ENCODE assay signal across 25 cellular contexts in genomic region chr5:176738851-176739250, GRCh38.
A peak's percentile ranks its signal among the peaks of the same experiment; 100 is the strongest.
DNase-seq lines count a peak whose midpoint lies in the region; TF ChIP-seq lines count a peak whose summit lies in the region.
"Had no signal": no experiment of that assay in that cellular context is flagged by ENCODE, and none has a peak within 500 bp of the region (broad histone marks: within the 10 kb centered on the region; RNA-seq: fewer than 3 reads in every experiment).

No MANE protein-coding gene starts in this region.

- H3K4me1 Mint-ChIP-seq in endodermal cell, result peaks cover 16% of the 10 kb centered on the region

- in situ Hi-C loops in G401 (cut with HindIII; ENCODE audit: low sequenced_read_pairs), result loop anchor here (5.0 kb wide), 1 partner anchor 63 kb away; no protein-coding TSS in a partner anchor

- peaks cover 19% of the 10 kb centered on the region for H3K27me3 ChIP-seq in endodermal cell (ENCODE audit: control insufficient read depth, insufficient read depth, low read length, poor library complexity, severe bottlenecking)

- H3K4me1 ChIP-seq in endodermal cell (ENCODE audit: control insufficient read depth, insufficient read depth, low read length), result peaks cover 3% of the 10 kb centered on the region
- H3K4me1 ChIP-seq: right lobe of liver had no signal

- no peak overlapping the region for H3K4me3 Mint-ChIP-seq in endodermal cell
- H3K4me3 Mint-ChIP-seq: activated CD8-positive, alpha-beta T cell treated with anti-CD3 and anti-CD28 coated beads for 36 hours; B cell; T-helper 1 cell treated with Interleukin-12 subunit alpha and Interleukin-12 subunit beta and Interleukin-4 antibody, amounts not matched to agents 30 μg/mL and 1 μg/mL, for 36 hours had no signal

- DNase-seq in NCI-H1417 (lab: John Stamatoyannopoulos, UW), result peak in 2 of 3 experiments; percentile 58 to 78
- no peak for DNase-seq in NCI-H1417 treated with DMSO at 0.1 percent for 48 hours (lab: John Stamatoyannopoulos, UW)
- DNase-seq in G401 (ENCODE audit: low spot score), result peak; percentile 22
- peak; percentile 33 for DNase-seq in endodermal cell
- peak; percentile 19 for DNase-seq in retina
- no peak for DNase-seq in RKO (ENCODE audit: low spot score)
- no peak for DNase-seq in NCI-H748 treated with DMSO at 0.1 percent for 48 hours (lab: John Stamatoyannopoulos, UW)
- no peak for DNase-seq in HEK293T (ENCODE audit: extremely low spot score)
- DNase-seq: 8988T; activated CD8-positive, alpha-beta T cell treated with anti-CD3 and anti-CD28 coated beads for 36 hours; activated gamma-delta T cell; amniotic stem cell; Caco-2; effector CD8-positive, alpha-beta T cell; GOT3; left ventricle myocardium inferior; nucleus accumbens; SIG-M5; stimulated activated naive CD8-positive, alpha-beta T cell treated with anti-CD3 and anti-CD28 coated beads, Interleukin-15, Interleukin-2, amounts not matched to agents 100 U/mL and 50 U/mL, for 24 hours had no signal

- no peak for TF ChIP-seq CTCF in endodermal cell (conservative IDR thresholded peaks at IDR 0.05)

- no peaks in the 10 kb centered on the region for H3K36me3 ChIP-seq in endodermal cell (ENCODE audit: control insufficient read depth, insufficient read depth, low read length)
- H3K36me3 ChIP-seq: esophagus muscularis mucosa, gastroesophageal sphincter, left ventricle myocardium inferior, right lobe of liver, tibial artery had no signal

- no peak overlapping the region for H3K27ac ChIP-seq in endodermal cell (ENCODE audit: low read depth, low read length)
- H3K27ac ChIP-seq: esophagus muscularis mucosa, gastroesophageal sphincter, left ventricle myocardium inferior, right lobe of liver, tibial artery had no signal

- H3K9me3 Mint-ChIP-seq in endodermal cell, result no peaks in the 10 kb centered on the region
- H3K9me3 Mint-ChIP-seq: activated CD8-positive, alpha-beta T cell treated with anti-CD3 and anti-CD28 coated beads for 36 hours; T-helper 1 cell treated with Interleukin-12 subunit alpha and Interleukin-12 subunit beta and Interleukin-4 antibody, amounts not matched to agents 30 μg/mL and 1 μg/mL, for 36 hours had no signal

- POLR2A ChIA-PET in HEK293T (lab: Yijun Ruan, JAX), result no interaction called here

- no peaks in the 10 kb centered on the region for H3K9me3 ChIP-seq in endodermal cell (ENCODE audit: control insufficient read depth, low read length)
- H3K9me3 ChIP-seq: Caco-2, esophagus muscularis mucosa, gastroesophageal sphincter, left ventricle myocardium inferior, right lobe of liver, tibial artery had no signal

- 73 to 80% methylated on average over 2 to 4 of the region's 4 CpGs for WGBS in endodermal cell (ENCODE audit: insufficient coverage in 1 of 2, insufficient read length in 1 of 2), 2 experiments

- CTCF ChIA-PET in HEK293T (lab: Yijun Ruan, JAX), result interaction anchor here (1.4 kb wide), 1 partner anchor 78 kb away, joined by 4 read pairs; no protein-coding TSS in a partner anchor

- H3K4me3 ChIP-seq in endodermal cell (ENCODE audit: low read length), result no peak overlapping the region
- H3K4me3 ChIP-seq: esophagus muscularis mucosa, gastroesophageal sphincter, left ventricle myocardium inferior, right lobe of liver, tibial artery had no signal

- peaks cover 38% of the 10 kb centered on the region for H3K27me3 Mint-ChIP-seq in endodermal cell (ENCODE audit: insufficient read depth)

- no peak overlapping the region for H3K27ac Mint-ChIP-seq in endodermal cell
- H3K27ac Mint-ChIP-seq: activated CD8-positive, alpha-beta T cell treated with anti-CD3 and anti-CD28 coated beads for 36 hours; B cell; T-helper 1 cell treated with Interleukin-12 subunit alpha and Interleukin-12 subunit beta and Interleukin-4 antibody, amounts not matched to agents 30 μg/mL and 1 μg/mL, for 36 hours had no signal

- no peaks in the 10 kb centered on the region for H3K36me3 Mint-ChIP-seq in endodermal cell (ENCODE audit: low read depth)

- no peak overlapping the region for H3K9ac ChIP-seq in endodermal cell (ENCODE audit: extremely low read depth, low read length, poor library complexity, severe bottlenecking)

TF ChIP-seq in HEK293T, 16 proteins besides CTCF, POLR2A, EP300 and RAD21:
- TF ChIP-seq SP1 (IDR thresholded peaks at IDR 0.05), result no peak
- no peak for TF ChIP-seq FOXA1 (IDR thresholded peaks at IDR 0.05)
- TF ChIP-seq BHLHE40 (IDR thresholded peaks at IDR 0.05; ENCODE audit: borderline replicate concordance), result no peak
- TF ChIP-seq CTBP1 (IDR thresholded peaks at IDR 0.05; ENCODE audit: borderline replicate concordance), result no peak
- TF ChIP-seq SUZ12 (IDR thresholded peaks at IDR 0.05), result no peak
- no peak for TF ChIP-seq ELF4 (IDR thresholded peaks at IDR 0.05)
- TF ChIP-seq NFRKB (IDR thresholded peaks at IDR 0.05), result no peak
- no peak for TF ChIP-seq HDGF (IDR thresholded peaks at IDR 0.05; ENCODE audit: borderline replicate concordance)
- TF ChIP-seq L3MBTL2 (conservative IDR thresholded peaks at IDR 0.05), result no peak
- no peak for TF ChIP-seq FOXM1 (IDR thresholded peaks at IDR 0.05; ENCODE audit: borderline replicate concordance)
- TF ChIP-seq LEF1 (IDR thresholded peaks at IDR 0.05; ENCODE audit: borderline replicate concordance), result no peak
- TF ChIP-seq ARNT (IDR thresholded peaks at IDR 0.05), result no peak
- no peak for TF ChIP-seq PKNOX1 (IDR thresholded peaks at IDR 0.05)
- no peak for TF ChIP-seq FOXK2 (IDR thresholded peaks at IDR 0.05)
- no peak for TF ChIP-seq TARDBP (IDR thresholded peaks at IDR 0.05)
TF ChIP-seq in HEK293T: peak in this region for 0.

Comparison
In these comparisons a context has a peak if more than half of its experiments do, and no peak if none do; other contexts are left out.
1. DNase-seq: peak in NCI-H1417 (2 of 3), G401 (single experiment), endodermal cell (single experiment) and retina (single experiment); none in NCI-H1417 treated with DMSO at 0.1 percent for 48 hours (single experiment), RKO (single experiment), NCI-H748 treated with DMSO at 0.1 percent for 48 hours (single experiment) and HEK293T (single experiment).